In genomic region chr10:305034-305433, GRCh38 we compare ENCODE assay signal across 19 cellular contexts.
DNase-seq lines count a peak whose midpoint lies in the region; ATAC-seq, FAIRE-seq and TF ChIP-seq lines count a peak whose summit lies in the region.
"Had no signal": no experiment of that assay in that cellular context is flagged by ENCODE, and none has a peak within 500 bp of the region (broad histone marks: within the 10 kb centered on the region; RNA-seq: fewer than 3 reads in every experiment).

No MANE protein-coding gene starts in this region.

- H3K4me3 Mint-ChIP-seq in naive B cell: peak overlapping the region in 5 of 8 donors; percentile 8 to 89 (median 69)
- H3K4me3 Mint-ChIP-seq: CD4-positive, alpha-beta memory T cell; HFFc6 had no signal

- peaks cover 0 to 3% of the 10 kb centered on the region in 2 donors for H3K36me3 Mint-ChIP-seq in naive B cell

- H3K9me2 ChIP-seq in OCI-LY1 (ENCODE audit: low read depth, low read length): no peaks in the 10 kb centered on the region

- H2AFZ ChIP-seq in HepG2 (ENCODE audit: low read length) (no peak overlapping the region), OCI-LY1 (ENCODE audit: low read length) (no peak overlapping the region)

- no peak for ATAC-seq in HepG2
- no peak for ATAC-seq in right lobe of liver
- no peak for ATAC-seq in naive B cell (ENCODE audit: low read depth in 2 of 2)
- no peak for ATAC-seq in HG02852 (IDR thresholded peaks at IDR 0.05; ENCODE audit: unreplicated experiment)

- POLR2A ChIA-PET in HepG2 (lab: Yijun Ruan, JAX): no interaction called here

- TF ChIP-seq POLR2A in HepG2 (IDR thresholded peaks at IDR 0.05; ENCODE audit: insufficient read depth in 1 of 2, low read depth in 2 of 2, low read length in 2 of 2) (no peak), right lobe of liver (IDR thresholded peaks at IDR 0.05) (no peak)

- H3K4me2 ChIP-seq in HepG2 (ENCODE audit: low read depth, low read length) (no peak overlapping the region), OCI-LY1 (ENCODE audit: low read length) (no peak overlapping the region)

- H3K9me3 ChIP-seq in HepG2 (ENCODE audit: low read length): no peaks in the 10 kb centered on the region
- H3K9me3 ChIP-seq in right lobe of liver: no peaks in the 10 kb centered on the region
- no peaks in the 10 kb centered on the region for H3K9me3 ChIP-seq in OCI-LY1 (ENCODE audit: low read length)

- CTCF ChIA-PET in HepG2 (lab: Yijun Ruan, JAX; ENCODE audit: low intra/inter-chr PET ratio, low total read pairs): no interaction called here

- TF ChIP-seq EP300 in HepG2 (IDR thresholded peaks at IDR 0.05; ENCODE audit: low read depth in 2 of 2, low read length in 2 of 2) (no peak), HepG2 (CRISPR knock-in tag; IDR thresholded peaks at IDR 0.05; ENCODE audit: borderline replicate concordance) (no peak)

- 97% methylated on average over 4 of the region's 4 CpGs for WGBS in HepG2 (ENCODE audit: low lambda C conversion rate)
- WGBS in right lobe of liver (ENCODE audit: insufficient coverage, low coverage, low lambda C conversion rate, missing lambda C conversion rate): 92% methylated on average over 3 of the region's 4 CpGs

- no peaks in the 10 kb centered on the region for H3K27me3 Mint-ChIP-seq in naive B cell
- H3K27me3 Mint-ChIP-seq: CD4-positive, alpha-beta memory T cell had no signal

- in situ Hi-C loops in HepG2 (cut with HindIII; ENCODE audit: extremely low pct_ligation_motif_present, low pct_unique_long_range_greater_than_20kb): no loop called here

- H3K36me3 ChIP-seq in HepG2 (replicated peaks in 1 of 2; ENCODE audit: control insufficient read depth in 1 of 2, insufficient read depth in 2 of 2, low read length in 2 of 2) (no peaks in the 10 kb centered on the region; a peak in 1 of 5 replicates), right lobe of liver (no peaks in the 10 kb centered on the region), OCI-LY1 (ENCODE audit: insufficient read depth, low read length) (peaks cover 88% of the 10 kb centered on the region)

- intact Hi-C loops in HepG2 (cut with micrococcal nuclease; ENCODE audit: unreplicated experiment): no loop called here
- intact Hi-C loops in right lobe of liver (cut with DNase I): no loop called here

- H3K27me3 ChIP-seq in HepG2 (ENCODE audit: control insufficient read depth in 1 of 2, insufficient read depth in 2 of 2, low read length in 2 of 2): no peaks in the 10 kb centered on the region
- no peaks in the 10 kb centered on the region for H3K27me3 ChIP-seq in right lobe of liver
- H3K27me3 ChIP-seq in OCI-LY1 (ENCODE audit: insufficient read depth, low read length): no peaks in the 10 kb centered on the region

- peaks cover 57 to 73% (median 69%) of the 10 kb centered on the region in 3 donors for H3K4me1 Mint-ChIP-seq in naive B cell

- peaks cover 34% of the 10 kb centered on the region for H3K4me1 ChIP-seq in HepG2 (ENCODE audit: insufficient read depth, low read length)
- peaks cover 0 to 31% (median 15%) of the 10 kb centered on the region in 4 donors for H3K4me1 ChIP-seq in right lobe of liver
- peaks cover 80% of the 10 kb centered on the region for H3K4me1 ChIP-seq in OCI-LY1 (ENCODE audit: insufficient read depth, low read length, severe bottlenecking)

- H3K79me2 ChIP-seq in HepG2 (ENCODE audit: insufficient read depth, low read length) (no peaks in the 10 kb centered on the region), OCI-LY1 (ENCODE audit: insufficient read depth, low read length) (0 out of 2 replicates have a peak, but pooled peaks cover 3% of the 10 kb centered on the region)

- no peak for DNase-seq in HepG2 (ENCODE audit: low spot score)
- no peak for DNase-seq in right lobe of liver
- DNase-seq in naive B cell: no peak
- DNase-seq in NCI-H1694 treated with DMSO at 0.1 percent for 48 hours (lab: John Stamatoyannopoulos, UW): no peak
- DNase-seq in Kasumi-1 (lab: John Stamatoyannopoulos, UW): no peak
- DNase-seq in NCI-H774 (lab: John Stamatoyannopoulos, UW): no peak
- DNase-seq: AML-193; CD4-positive, alpha-beta memory T cell; DMS79; EL; HCEC 1CT; HFFc6 had no signal

- BruUV-seq in HepG2 (replicated peaks; lab: Mats Ljungman, UMichigan): no TSS peak

- no peak for TF ChIP-seq CTCF in HepG2 (CRISPR knock-in tag; IDR thresholded peaks at IDR 0.05)
- TF ChIP-seq CTCF in right lobe of liver (IDR thresholded peaks at IDR 0.05): no peak
- TF ChIP-seq CTCF in OCI-LY1 (IDR thresholded peaks at IDR 0.05; ENCODE audit: low read length): no peak

- FAIRE-seq in HepG2 (lab: Jason Lieb, UNC): no peak
- FAIRE-seq: G401.6, GM19239, H1 had no signal

- peaks cover 0 to 2% (median 0%) of the 10 kb centered on the region in 7 donors for H3K9me3 Mint-ChIP-seq in naive B cell
- H3K9me3 Mint-ChIP-seq: CD4-positive, alpha-beta memory T cell; HFFc6 had no signal

- H3K9ac ChIP-seq in HepG2 (ENCODE audit: insufficient read depth, low read depth, low read length) (no peak overlapping the region), OCI-LY1 (ENCODE audit: low read length) (no peak overlapping the region)

- H3K4me3 ChIP-seq in HepG2 (replicated peaks in 1 of 3; ENCODE audit: insufficient read depth in 1 of 3, low read depth in 2 of 3, low read length in 3 of 3): no peak overlapping the region
- H3K4me3 ChIP-seq in right lobe of liver: no peak overlapping the region
- H3K4me3 ChIP-seq in OCI-LY1 (ENCODE audit: low read depth, low read length, poor library complexity, severe bottlenecking): no peak overlapping the region

- H3F3A ChIP-seq in OCI-LY1 (ENCODE audit: insufficient read depth, low read length): no peaks in the 10 kb centered on the region

- TF ChIP-seq RAD21 in HepG2 (CRISPR knock-in tag; IDR thresholded peaks at IDR 0.05): no peak

- peak overlapping the region in 1 of 6 donors; percentile 2 for H3K27ac Mint-ChIP-seq in naive B cell
- H3K27ac Mint-ChIP-seq: HFFc6 had no signal

- H4K20me1 ChIP-seq in HepG2 (ENCODE audit: insufficient read depth, low read length) (no peaks in the 10 kb centered on the region), OCI-LY1 (ENCODE audit: insufficient read depth, low read length) (no peaks in the 10 kb centered on the region)

- no peak overlapping the region for H3K27ac ChIP-seq in HepG2 (ENCODE audit: extremely low read length, insufficient read depth, low read length)
- H3K27ac ChIP-seq in right lobe of liver: no peak overlapping the region
- H3K27ac ChIP-seq in OCI-LY1 (ENCODE audit: low read depth, low read length, poor library complexity, severe bottlenecking): peak overlapping the region; percentile 100
- H3K27ac ChIP-seq: 22Rv1, C4-2B had no signal

TF ChIP-seq in HepG2, 621 proteins besides CTCF, POLR2A, EP300 and RAD21:
- peak; percentile 92 for TF ChIP-seq MNT (IDR thresholded peaks at IDR 0.05)
- no peak for TF ChIP-seq ZNF430 (CRISPR knock-in tag; IDR thresholded peaks at IDR 0.05)
TF ChIP-seq in HepG2: peak in this region for 1.
